ENCODE assay signal across 7 cellular contexts in the genomic region with DNA sequence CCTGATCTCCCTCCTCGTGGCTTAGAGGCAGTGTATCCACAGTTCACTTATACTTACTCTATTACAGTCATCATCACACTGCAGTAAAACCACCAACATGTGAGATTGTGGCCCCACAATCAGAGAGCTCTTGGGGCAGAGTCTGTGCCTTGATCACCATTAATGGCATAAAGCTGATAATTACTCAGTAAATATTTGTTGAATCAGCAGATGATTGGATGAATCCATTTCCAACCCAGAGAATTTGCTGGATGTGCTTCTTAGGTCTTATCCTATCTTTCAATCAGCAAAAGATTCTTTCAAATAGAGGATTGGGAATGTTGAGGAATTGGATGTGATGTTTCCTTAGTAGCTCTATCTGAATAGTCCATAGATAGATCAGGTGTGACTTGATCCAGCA.
"Had no signal": no experiment of that assay in that cellular context is flagged by ENCODE, and none has a peak within 500 bp of the region (broad histone marks: within the 10 kb centered on the region; RNA-seq: fewer than 3 reads in every experiment).

No MANE protein-coding gene starts in this region.

- H2AFZ ChIP-seq: GM23338 had no signal

- H3K27ac ChIP-seq: HL-60 had no signal

- H3K4me2 ChIP-seq: GM23338 had no signal

- FAIRE-seq: H1, H54 had no signal

- H3K4me3 ChIP-seq: GM23338 had no signal

- ATAC-seq: GM23338 had no signal

- DNase-seq: H9, HCEC 1CT, KG1 had no signal
